10 cellular contexts compared by ENCODE assay signal in the genomic region with DNA sequence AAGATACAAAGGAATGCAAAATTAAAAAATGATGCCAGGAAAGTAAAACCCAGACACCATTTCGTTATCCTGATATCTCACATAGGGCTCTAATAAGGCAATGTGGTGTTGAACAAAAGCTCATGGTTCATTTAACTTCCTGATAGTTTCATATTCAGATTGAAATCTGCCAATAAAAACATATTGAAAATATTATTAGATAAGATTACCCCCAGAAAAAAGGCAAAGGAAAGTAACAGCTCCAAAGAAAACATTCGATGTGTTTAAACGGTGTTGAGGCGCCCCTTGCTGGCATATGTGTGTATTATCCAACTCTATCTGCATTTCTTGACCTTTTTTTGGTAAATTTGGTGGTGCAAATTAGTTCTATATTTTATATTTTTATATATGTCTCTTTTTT.
A peak's percentile ranks its signal among the peaks of the same experiment; 100 is the strongest.
DNase-seq lines count a peak whose midpoint lies in the region; ATAC-seq, FAIRE-seq and TF ChIP-seq lines count a peak whose summit lies in the region.
"Had no signal": no experiment of that assay in that cellular context is flagged by ENCODE, and none has a peak within 500 bp of the region (broad histone marks: within the 10 kb centered on the region; RNA-seq: fewer than 3 reads in every experiment).

No MANE protein-coding gene starts in this region.

- BruUV-seq in endothelial cell of umbilical vein (replicated peaks; lab: Mats Ljungman, UMichigan): no TSS peak

- no peaks in the 10 kb centered on the region for H3K79me2 ChIP-seq in endothelial cell of umbilical vein (ENCODE audit: control insufficient read depth, insufficient read depth, low read length)

- H3K4me2 ChIP-seq in endothelial cell of umbilical vein (ENCODE audit: insufficient read depth, low read length): no peak overlapping the region
- H3K4me2 ChIP-seq: BLaER1 had no signal

- FAIRE-seq in endothelial cell of umbilical vein (lab: Jason Lieb, UNC): peak; percentile 85

- H3K4me3 ChIP-seq in endothelial cell of umbilical vein (replicated peaks in 1 of 3; ENCODE audit: insufficient read depth in 1 of 3, low read depth in 1 of 3, low read length in 3 of 3): no peak overlapping the region
- H3K4me3 ChIP-seq: BLaER1 had no signal

- H3K27me3 ChIP-seq in endothelial cell of umbilical vein (ENCODE audit: control insufficient read depth in 2 of 2, insufficient read depth in 2 of 2, low read length in 2 of 2): peaks cover 0 to 9% of the 10 kb centered on the region in 2 experiments
- H3K27me3 ChIP-seq: BLaER1 had no signal

- peaks cover 12% of the 10 kb centered on the region for H3K4me1 ChIP-seq in endothelial cell of umbilical vein (ENCODE audit: control insufficient read depth, extremely low read depth, insufficient read depth, low read length)

- H3K9me1 ChIP-seq in endothelial cell of umbilical vein (replicated peaks; ENCODE audit: control insufficient read depth, extremely low read depth, insufficient read depth, low read length): no peaks in the 10 kb centered on the region

- peaks cover 24% of the 10 kb centered on the region for H3K36me3 Mint-ChIP-seq in activated CD4-positive, alpha-beta T cell treated with anti-CD3 and anti-CD28 coated beads, Interleukin-2, amount 10 ng/mL, durations not matched to agents 24 days and 14 days (ENCODE audit: low read depth)
- H3K36me3 Mint-ChIP-seq in naive thymus-derived CD8-positive, alpha-beta T cell: peaks cover 5 to 37% (median 20%) of the 10 kb centered on the region in 3 donors

- peaks cover 7% of the 10 kb centered on the region for H3K4me1 Mint-ChIP-seq in activated CD4-positive, alpha-beta T cell treated with anti-CD3 and anti-CD28 coated beads, Interleukin-2, amount 10 ng/mL, durations not matched to agents 24 days and 14 days
- H3K4me1 Mint-ChIP-seq in naive thymus-derived CD8-positive, alpha-beta T cell: peaks cover 0 to 3% (median 0%) of the 10 kb centered on the region in 4 donors

- peak in 1 of 2 donors; percentile 35 for ATAC-seq in naive thymus-derived CD8-positive, alpha-beta T cell

- dilution Hi-C loops in endothelial cell of umbilical vein (cut with MboI; ENCODE audit: extremely low pct_ligation_motif_present, low sequenced_read_pairs): no loop called here

- no peaks in the 10 kb centered on the region for H4K20me1 ChIP-seq in endothelial cell of umbilical vein (replicated peaks; ENCODE audit: control insufficient read depth, extremely low read depth, insufficient read depth, low read length)
- H4K20me1 ChIP-seq: BLaER1 had no signal

- no peak overlapping the region for H3K27ac Mint-ChIP-seq in activated CD4-positive, alpha-beta T cell treated with anti-CD3 and anti-CD28 coated beads, Interleukin-2, amount 10 ng/mL, durations not matched to agents 24 days and 14 days
- H3K27ac Mint-ChIP-seq in naive thymus-derived CD8-positive, alpha-beta T cell: no peak overlapping the region
- H3K27ac Mint-ChIP-seq: stimulated activated naive CD8-positive, alpha-beta T cell treated with anti-CD3 and anti-CD28 coated beads, Interleukin-15, Interleukin-2, amounts not matched to agents 100 ng/mL and 50 ng/mL, for 24 hours had no signal

- no peak overlapping the region for H2AFZ ChIP-seq in endothelial cell of umbilical vein (ENCODE audit: low read depth, low read length)

- DNase-seq in DMS53 (lab: John Stamatoyannopoulos, UW): peak; percentile 56
- no peak for DNase-seq in DMS53 treated with DMSO at 0.1 percent for 48 hours (lab: John Stamatoyannopoulos, UW; ENCODE audit: unreplicated experiment)
- DNase-seq in M059J (ENCODE audit: low read depth): peak; percentile 35
- DNase-seq in activated CD4-positive, alpha-beta T cell treated with anti-CD3 and anti-CD28 coated beads, Interleukin-2, amount 10 ng/mL, durations not matched to agents 24 days and 14 days: peak; percentile 81
- peak; percentile 83 for DNase-seq in endothelial cell of umbilical vein (ENCODE audit: low read depth, low spot score)
- peak in 9 of 10 donors; percentile 13 to 55 (median 42) for DNase-seq in naive thymus-derived CD8-positive, alpha-beta T cell
- DNase-seq in posterior vena cava (ENCODE audit: low spot score): no peak
- no peak for DNase-seq in NCI-H187 treated with DMSO at 0.1 percent for 48 hours (lab: John Stamatoyannopoulos, UW)

- H3K27ac ChIP-seq in endothelial cell of umbilical vein (ENCODE audit: insufficient read depth, low read depth, low read length): no peak overlapping the region
- H3K27ac ChIP-seq: BLaER1 had no signal

- CTCF ChIA-PET in endothelial cell of umbilical vein (lab: Charles Lee): interaction anchor here (0.7 to 8.9 kb wide), 49 partner anchors 9 to 913 kb away, joined by 3 to 204 read pairs (median 3); partner anchors contain the start of gene LRCH1

- peak; percentile 36 to 51 for TF ChIP-seq CTCF in endothelial cell of umbilical vein (IDR thresholded peaks at IDR 0.05; ENCODE audit: extremely low read depth in 1 of 2, insufficient read depth in 1 of 2, low read depth in 1 of 2, low read length in 2 of 2)

- no peaks in the 10 kb centered on the region for H3K27me3 Mint-ChIP-seq in activated CD4-positive, alpha-beta T cell treated with anti-CD3 and anti-CD28 coated beads, Interleukin-2, amount 10 ng/mL, durations not matched to agents 24 days and 14 days
- H3K27me3 Mint-ChIP-seq in naive thymus-derived CD8-positive, alpha-beta T cell: no peaks in the 10 kb centered on the region
- H3K27me3 Mint-ChIP-seq: stimulated activated naive CD8-positive, alpha-beta T cell treated with anti-CD3 and anti-CD28 coated beads, Interleukin-15, Interleukin-2, amounts not matched to agents 100 ng/mL and 50 ng/mL, for 24 hours had no signal

- H3K9me3 Mint-ChIP-seq in activated CD4-positive, alpha-beta T cell treated with anti-CD3 and anti-CD28 coated beads, Interleukin-2, amount 10 ng/mL, durations not matched to agents 24 days and 14 days: no peaks in the 10 kb centered on the region
- H3K9me3 Mint-ChIP-seq in naive thymus-derived CD8-positive, alpha-beta T cell: no peaks in the 10 kb centered on the region
- H3K9me3 Mint-ChIP-seq: stimulated activated naive CD8-positive, alpha-beta T cell treated with anti-CD3 and anti-CD28 coated beads, Interleukin-15, Interleukin-2, amounts not matched to agents 100 ng/mL and 50 ng/mL, for 24 hours had no signal

- H3K9me3 ChIP-seq in endothelial cell of umbilical vein (replicated peaks; ENCODE audit: control insufficient read depth, insufficient read depth, low read length): no peaks in the 10 kb centered on the region

- POLR2A ChIA-PET in endothelial cell of umbilical vein (lab: Charles Lee): interaction anchor here (0.5 kb wide), 1 partner anchor 113 kb away, joined by 3 read pairs; no protein-coding TSS in a partner anchor
- POLR2A ChIA-PET in naive thymus-derived CD8-positive, alpha-beta T cell (lab: Charles Lee): interaction anchor here (0.8 kb wide), 1 partner anchor 169 kb away, joined by 4 read pairs; no protein-coding TSS in a partner anchor

- H3K4me3 Mint-ChIP-seq in activated CD4-positive, alpha-beta T cell treated with anti-CD3 and anti-CD28 coated beads, Interleukin-2, amount 10 ng/mL, durations not matched to agents 24 days and 14 days: no peak overlapping the region
- H3K4me3 Mint-ChIP-seq in naive thymus-derived CD8-positive, alpha-beta T cell: no peak overlapping the region
- H3K4me3 Mint-ChIP-seq: stimulated activated naive CD8-positive, alpha-beta T cell treated with anti-CD3 and anti-CD28 coated beads, Interleukin-15, Interleukin-2, amounts not matched to agents 100 ng/mL and 50 ng/mL, for 24 hours had no signal

- H3K9ac ChIP-seq in endothelial cell of umbilical vein (replicated peaks; ENCODE audit: extremely low read depth, insufficient read depth, low read length): no peak overlapping the region
- H3K9ac ChIP-seq: BLaER1 had no signal

- H3K36me3 ChIP-seq in endothelial cell of umbilical vein (ENCODE audit: control insufficient read depth in 2 of 2, extremely low read depth in 1 of 2, insufficient read depth in 2 of 2, low read length in 2 of 2): peaks cover 3 to 6% of the 10 kb centered on the region in 2 experiments

- intact Hi-C loops in activated CD4-positive, alpha-beta T cell treated with anti-CD3 and anti-CD28 coated beads, Interleukin-2, amount 10 ng/mL, durations not matched to agents 24 days and 14 days (cut with micrococcal nuclease): loop anchor here (1.0 kb wide), 2 partner anchors 170 to 228 kb away; no protein-coding TSS in a partner anchor
- intact Hi-C loops in endothelial cell of umbilical vein (cut with micrococcal nuclease): loop anchor here (1.0 to 10.0 kb wide), 7 partner anchors 52 to 556 kb away; no protein-coding TSS in a partner anchor
- intact Hi-C loops in posterior vena cava (cut with DNase I): loop anchor here (5.0 to 10.0 kb wide), 3 partner anchors 169 to 229 kb away; partner anchors contain the start of gene LRCH1 (in 1 of the 2)

- TF ChIP-seq POLR2A in endothelial cell of umbilical vein (IDR thresholded peaks at IDR 0.05; ENCODE audit: low read depth, low read length): no peak

TF ChIP-seq in endothelial cell of umbilical vein, 7 proteins besides CTCF, POLR2A, EP300 and RAD21:
- TF ChIP-seq MYC (IDR thresholded peaks at IDR 0.05; ENCODE audit: low read depth, low read length) (no peak), POLR2AphosphoS5 (IDR thresholded peaks at IDR 0.05; ENCODE audit: insufficient read depth, low read depth, low read length) (peak; percentile 32), GATA2 (IDR thresholded peaks at IDR 0.05; ENCODE audit: insufficient read depth, insufficient read length, low read depth, low read length) (peak; percentile 77)
TF ChIP-seq in endothelial cell of umbilical vein: peak in this region for 2.

Comparison
In these comparisons a context has a peak if more than half of its experiments do, and no peak if none do; other contexts are left out.
1. DNase-seq: peak in DMS53 (single experiment), M059J (single experiment), activated CD4-positive, alpha-beta T cell treated with anti-CD3 and anti-CD28 coated beads, Interleukin-2, amount 10 ng/mL, durations not matched to agents 24 days and 14 days (single experiment), endothelial cell of umbilical vein (single experiment) and naive thymus-derived CD8-positive, alpha-beta T cell (9 of 10); none in DMS53 treated with DMSO at 0.1 percent for 48 hours (single experiment), posterior vena cava (single experiment) and NCI-H187 treated with DMSO at 0.1 percent for 48 hours (single experiment).